14 cellular contexts compared by ENCODE assay signal in the genomic region with DNA sequence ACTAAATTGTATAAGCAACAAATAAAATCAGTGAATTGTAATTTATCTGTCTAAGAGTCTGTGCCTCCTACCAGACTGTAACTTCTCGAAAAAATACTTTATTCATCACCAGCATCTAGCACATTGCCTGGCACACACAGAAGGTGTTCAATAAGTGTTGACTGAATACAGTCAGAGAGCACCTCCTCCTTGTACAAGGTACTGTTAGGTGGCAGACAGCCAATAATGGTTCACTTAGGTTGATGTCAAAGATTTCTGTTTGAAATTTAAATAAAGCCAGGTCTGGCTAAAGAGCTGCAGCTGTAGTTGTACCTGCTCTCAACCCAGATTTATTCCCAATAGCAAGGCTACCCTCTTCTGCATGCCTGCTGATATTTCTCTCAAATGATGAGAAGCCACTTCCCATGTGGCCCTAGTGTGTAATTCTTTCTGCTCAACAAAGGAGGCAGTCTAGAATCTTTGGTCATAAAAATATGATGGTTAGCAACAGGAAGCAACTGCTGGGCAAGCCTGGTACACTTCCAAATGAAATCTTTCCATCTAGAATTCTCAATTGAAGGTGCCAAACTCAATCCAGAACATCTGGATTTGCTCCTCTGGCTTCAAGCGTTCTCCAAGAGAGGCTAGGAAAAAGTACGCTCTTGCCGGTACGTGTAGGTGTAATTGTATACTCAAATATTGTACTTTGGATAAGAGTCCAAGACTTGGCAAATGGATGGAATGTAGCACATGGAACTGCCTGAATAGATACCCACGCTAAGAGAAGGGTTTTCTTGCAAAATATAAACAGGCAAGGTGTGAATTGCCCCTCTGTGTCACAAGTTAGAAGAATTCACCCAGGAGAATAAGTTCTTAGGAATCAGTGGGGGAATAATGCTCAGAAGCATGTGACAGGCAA.
DNase-seq lines count a peak whose midpoint lies in the region; ATAC-seq and TF ChIP-seq lines count a peak whose summit lies in the region.
"Had no signal": no experiment of that assay in that cellular context is flagged by ENCODE, and none has a peak within 500 bp of the region (broad histone marks: within the 10 kb centered on the region; RNA-seq: fewer than 3 reads in every experiment).

No MANE protein-coding gene starts in this region.

- H3K4me2 ChIP-seq in Loucy (ENCODE audit: low read depth, low read length, poor library complexity, severe bottlenecking) = peak overlapping the region; percentile 29

- DNase-seq in AG20443 (ENCODE audit: low spot score) = peak; percentile 14
- DNase-seq in dorsolateral prefrontal cortex = no peak
- no peak for DNase-seq in progenitor cell of endocrine pancreas (ENCODE audit: low spot score, unreplicated experiment)
- DNase-seq in upper lobe of right lung = no peak
- no peak for DNase-seq in head of caudate nucleus
- DNase-seq: activated CD8-positive, alpha-beta T cell treated with anti-CD3 and anti-CD28 coated beads for 36 hours; DMS153; heart right ventricle; NCI-H2227 treated with DMSO at 0.1 percent for 48 hours; psoas muscle had no signal

- H3K79me2 ChIP-seq in Loucy (ENCODE audit: insufficient read depth, low read length) = peaks cover 66% of the 10 kb centered on the region

- H3K4me3 ChIP-seq in Loucy (ENCODE audit: low read length, poor library complexity, severe bottlenecking) (no peak overlapping the region), dorsolateral prefrontal cortex (peak overlapping the region in 4 of 59 donors; percentile 13 to 31 (median 26)), upper lobe of right lung (no peak overlapping the region)
- H3K4me3 ChIP-seq: heart right ventricle, psoas muscle, tibial nerve had no signal

- peaks cover 8% of the 10 kb centered on the region for H3K36me3 Mint-ChIP-seq in progenitor cell of endocrine pancreas (ENCODE audit: insufficient read depth)

- no peaks in the 10 kb centered on the region for H3K9me2 ChIP-seq in Loucy (replicated peaks; ENCODE audit: low read depth, low read length)

- no peak overlapping the region for H3K9ac ChIP-seq in Loucy (ENCODE audit: low read depth, low read length, poor library complexity, severe bottlenecking)

- H3F3A ChIP-seq in Loucy (ENCODE audit: low read depth) = 0 out of 2 replicates have a peak, but pooled peaks cover 8% of the 10 kb centered on the region

- no peak overlapping the region for H3K4me3 Mint-ChIP-seq in progenitor cell of endocrine pancreas (ENCODE audit: low read depth)
- H3K4me3 Mint-ChIP-seq: activated CD8-positive, alpha-beta T cell treated with anti-CD3 and anti-CD28 coated beads for 36 hours had no signal

- H3K27me3 ChIP-seq in Loucy (ENCODE audit: insufficient read depth, low read length, poor library complexity, severe bottlenecking) (no peaks in the 10 kb centered on the region), dorsolateral prefrontal cortex (no peaks in the 10 kb centered on the region), upper lobe of right lung (no peaks in the 10 kb centered on the region)
- H3K27me3 ChIP-seq: heart right ventricle, tibial nerve had no signal

- H3K4me1 ChIP-seq in Loucy (ENCODE audit: insufficient read depth, low read length, poor library complexity, severe bottlenecking) = peaks cover 34% of the 10 kb centered on the region
- peaks cover 14% of the 10 kb centered on the region for H3K4me1 ChIP-seq in upper lobe of right lung

- H2AFZ ChIP-seq in Loucy (ENCODE audit: low read length) = no peak overlapping the region

- no peak for ATAC-seq in upper lobe of right lung
- no peak for ATAC-seq in GM21619 (IDR thresholded peaks at IDR 0.05; ENCODE audit: unreplicated experiment)
- ATAC-seq in HG02623 (IDR thresholded peaks at IDR 0.05; ENCODE audit: unreplicated experiment) = no peak
- ATAC-seq: activated CD8-positive, alpha-beta T cell treated with anti-CD3 and anti-CD28 coated beads for 36 hours had no signal

- H3K4me1 Mint-ChIP-seq in progenitor cell of endocrine pancreas (ENCODE audit: low read depth) = peaks cover 32% of the 10 kb centered on the region

- no peaks in the 10 kb centered on the region for H3K9me3 ChIP-seq in Loucy (ENCODE audit: insufficient read depth, low read depth, low read length)
- H3K9me3 ChIP-seq in upper lobe of right lung = no peaks in the 10 kb centered on the region
- H3K9me3 ChIP-seq: heart right ventricle, psoas muscle, tibial nerve had no signal

- peak overlapping the region; percentile 33 for H3K27ac Mint-ChIP-seq in progenitor cell of endocrine pancreas
- H3K27ac Mint-ChIP-seq: activated CD8-positive, alpha-beta T cell treated with anti-CD3 and anti-CD28 coated beads for 36 hours had no signal

- H3K27ac ChIP-seq in dorsolateral prefrontal cortex (peak overlapping the region in 31 of 59 donors; percentile 2 to 76 (median 38)), upper lobe of right lung (no peak overlapping the region)
- H3K27ac ChIP-seq: heart right ventricle, psoas muscle had no signal

- no peaks in the 10 kb centered on the region for H3K27me3 Mint-ChIP-seq in progenitor cell of endocrine pancreas
- H3K27me3 Mint-ChIP-seq: activated CD8-positive, alpha-beta T cell treated with anti-CD3 and anti-CD28 coated beads for 36 hours had no signal

- peaks cover 60% of the 10 kb centered on the region for H4K20me1 ChIP-seq in Loucy (ENCODE audit: insufficient read depth, low read length, poor library complexity, severe bottlenecking)

- intact Hi-C loops in dorsolateral prefrontal cortex (cut with DNase I) (no loop called here), upper lobe of right lung (cut with DNase I) (no loop called here), head of caudate nucleus (cut with DNase I) (no loop called here)

- H3K9me3 Mint-ChIP-seq in progenitor cell of endocrine pancreas (ENCODE audit: low read depth) = no peaks in the 10 kb centered on the region

- H3K36me3 ChIP-seq in Loucy (ENCODE audit: insufficient read depth, low read length) = no peaks in the 10 kb centered on the region; the same call in 1 of the 2 replicates
- no peaks in the 10 kb centered on the region for H3K36me3 ChIP-seq in upper lobe of right lung
- H3K36me3 ChIP-seq: heart right ventricle, tibial nerve had no signal

- TF ChIP-seq CTCF in Loucy (conservative IDR thresholded peaks at IDR 0.05; ENCODE audit: low read length) (peak; percentile 61), dorsolateral prefrontal cortex (IDR thresholded peaks at IDR 0.05 in 54 of 56, conservative IDR thresholded peaks at IDR 0.05 in 2 of 56; ENCODE audit: low read depth in 1 of 56, partially characterized antibody in 56 of 56) (peak in 1 of 56 donors; percentile 5), progenitor cell of endocrine pancreas (IDR thresholded peaks at IDR 0.05; ENCODE audit: unreplicated experiment) (no peak), upper lobe of right lung (IDR thresholded peaks at IDR 0.05) (no peak)
